30 cellular contexts compared by ENCODE assay signal in the genomic region with DNA sequence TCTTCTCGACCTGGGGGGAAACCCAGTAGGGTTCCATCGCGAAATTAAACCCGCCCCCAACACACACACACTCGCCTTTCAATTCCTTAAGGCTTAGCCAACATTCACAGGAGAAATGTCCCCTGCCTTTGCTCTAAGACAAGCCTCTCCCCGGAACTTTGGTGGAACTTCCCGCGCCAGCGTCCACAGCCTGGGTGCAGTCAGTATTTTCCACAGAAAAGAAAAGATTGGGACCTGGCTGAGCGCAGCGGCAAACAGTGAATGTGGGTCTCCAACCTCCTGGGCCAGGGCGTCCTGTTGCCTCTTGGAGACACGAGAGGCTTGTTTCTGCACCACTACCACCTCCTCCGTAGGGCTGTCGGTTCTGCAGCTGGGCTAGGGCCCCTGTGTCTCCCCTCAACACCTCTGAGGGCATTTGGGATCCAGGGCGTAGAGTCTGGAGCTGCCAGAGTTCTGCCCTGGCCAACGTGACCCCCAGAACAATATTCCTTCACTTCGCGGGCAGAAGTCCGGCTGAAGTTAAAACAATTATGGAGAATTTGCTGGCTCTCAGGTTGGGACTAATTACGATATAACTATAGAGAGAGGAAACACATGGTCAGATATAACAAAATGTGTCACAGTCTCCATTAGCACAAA. TPM values are rescaled to one million over a fixed set of nuclear protein-coding genes. Genes with fewer than 3 reads are reported as not detected.
DNase-seq lines count a peak whose midpoint lies in the region; ATAC-seq, FAIRE-seq and TF ChIP-seq lines count a peak whose summit lies in the region.
"Had no signal": no experiment of that assay in that cellular context is flagged by ENCODE, and none has a peak within 500 bp of the region (broad histone marks: within the 10 kb centered on the region; RNA-seq: fewer than 3 reads in every experiment).

No MANE protein-coding gene starts in this region.

- H3K9me3 ChIP-seq in CD4-positive, alpha-beta T cell (ENCODE audit: control insufficient read depth, low read length) = no peaks in the 10 kb centered on the region
- H3K9me3 ChIP-seq in body of pancreas (no peaks in the 10 kb centered on the region), MG63 (no peaks in the 10 kb centered on the region), WERI-Rb-1 (ENCODE audit: severe bottlenecking) (peaks cover 85% of the 10 kb centered on the region)
- H3K9me3 ChIP-seq: lower lobe of right lung, mucosa of descending colon, SJCRH30, upper lobe of right lung had no signal

- peaks cover 64% of the 10 kb centered on the region for H3K4me1 Mint-ChIP-seq in CD4-positive, alpha-beta T cell (ENCODE audit: low read depth)
- H3K4me1 Mint-ChIP-seq in nephron progenitor cell = peaks cover 40% of the 10 kb centered on the region

- H3K27me3 Mint-ChIP-seq in CD4-positive, alpha-beta T cell = peaks cover 82% of the 10 kb centered on the region
- peaks cover 99% of the 10 kb centered on the region for H3K27me3 Mint-ChIP-seq in nephron progenitor cell (ENCODE audit: low read depth, poor library complexity)

- no peaks in the 10 kb centered on the region for H3K36me3 ChIP-seq in body of pancreas (replicated peaks in 1 of 2; ENCODE audit: insufficient read depth in 1 of 2, low read depth in 2 of 2)
- no peaks in the 10 kb centered on the region for H3K36me3 ChIP-seq in MG63
- H3K36me3 ChIP-seq in WERI-Rb-1 = no peaks in the 10 kb centered on the region
- H3K36me3 ChIP-seq: cardiac muscle cell, lower lobe of right lung, SJCRH30, upper lobe of right lung had no signal

- CTCF ChIA-PET in CD4-positive, alpha-beta T cell (lab: Charles Lee) = no interaction called here

- H3K4me3 Mint-ChIP-seq in CD4-positive, alpha-beta T cell = peak overlapping the region; percentile 9
- peak overlapping the region; percentile 60 for H3K4me3 Mint-ChIP-seq in nephron progenitor cell

- intact Hi-C loops in CD4-positive, alpha-beta T cell (cut with DNase I, micrococcal nuclease) = no loop called here
- intact Hi-C loops in body of pancreas (cut with DNase I) = no loop called here

- WGBS in body of pancreas, 2 donors = 57 to 69% methylated on average over 21 of the region's 21 CpGs

- no peak for DNase-seq in CD4-positive, alpha-beta T cell
- DNase-seq in GM12892 (ENCODE audit: insufficient read length) (peak; percentile 8), body of pancreas (peak in 1 of 4 donors; percentile 22), nephron progenitor cell (no peak), DMS79 treated with DMSO at 0.1 percent for 48 hours (lab: John Stamatoyannopoulos, UW) (no peak), MG63 (no peak), WERI-Rb-1 (no peak)
- DNase-seq: activated CD4-positive, CD25-positive, alpha-beta regulatory T cell treated with anti-CD3 and anti-CD28 coated beads, Interleukin-2, amount 50 U/mL, for 72 hours; activated gamma-delta T cell treated with Interleukin-2 at 50 U/mL for 16 hours; cortex of kidney; glutamatergic neuron; GOT3; lower lobe of right lung; mucosa of descending colon; NCI-H146; NCI-H2171; nucleus accumbens; SJCRH30; stimulated activated CD4-positive, alpha-beta T cell treated with anti-CD3 and anti-CD28 coated beads, Interleukin-1b, Interleukin-23, amount 100 ng/mL, for 48 hours; upper lobe of right lung had no signal

- peaks cover 97% of the 10 kb centered on the region for H3K27me3 ChIP-seq in CD4-positive, alpha-beta T cell (ENCODE audit: control insufficient read depth, insufficient read depth, low read length)
- no peaks in the 10 kb centered on the region for H3K27me3 ChIP-seq in body of pancreas
- H3K27me3 ChIP-seq in MG63 = peaks cover 16% of the 10 kb centered on the region
- peaks cover 100% of the 10 kb centered on the region for H3K27me3 ChIP-seq in WERI-Rb-1 (ENCODE audit: insufficient read depth, low read depth, severe bottlenecking)

- no peak for FAIRE-seq in GM12892 (lab: Jason Lieb, UNC)
- FAIRE-seq: D721Med, endothelial cell of umbilical vein, RCC 7860 had no signal

- TF ChIP-seq POLR2A in GM12892 (IDR thresholded peaks at IDR 0.05; ENCODE audit: low read depth, low read length) (no peak), body of pancreas (IDR thresholded peaks at IDR 0.05) (no peak)

- TF ChIP-seq CTCF in CD4-positive, alpha-beta T cell (IDR thresholded peaks at IDR 0.05) = no peak
- no peak for TF ChIP-seq CTCF in body of pancreas (IDR thresholded peaks at IDR 0.05)
- TF ChIP-seq CTCF in nephron progenitor cell (IDR thresholded peaks at IDR 0.05) = no peak
- no peak for TF ChIP-seq CTCF in WERI-Rb-1 (IDR thresholded peaks at IDR 0.05; ENCODE audit: low read depth, low read length)

- no peak overlapping the region for H3K27ac ChIP-seq in CD4-positive, alpha-beta T cell (ENCODE audit: low read depth, low read length)
- H3K27ac ChIP-seq in body of pancreas (peak overlapping the region; percentile 4 to 91 (median 90)), WERI-Rb-1 (no peak overlapping the region)
- H3K27ac ChIP-seq: cardiac muscle cell, KMS-11, lower lobe of right lung, SJCRH30, skin epidermis, upper lobe of right lung had no signal

- peaks cover 30% of the 10 kb centered on the region for H3K4me1 ChIP-seq in body of pancreas
- H3K4me1 ChIP-seq: SJCRH30 had no signal

- no peaks in the 10 kb centered on the region for H3K36me3 Mint-ChIP-seq in CD4-positive, alpha-beta T cell (ENCODE audit: low read depth)
- H3K36me3 Mint-ChIP-seq in nephron progenitor cell (ENCODE audit: low read depth) = no peaks in the 10 kb centered on the region

- H3K4me3 ChIP-seq in body of pancreas (no peak overlapping the region), MG63 (no peak overlapping the region), WERI-Rb-1 (ENCODE audit: low read depth, low read length) (no peak overlapping the region)
- H3K4me3 ChIP-seq: cardiac muscle cell, lower lobe of right lung, mucosa of descending colon, SJCRH30, skin epidermis, upper lobe of right lung had no signal

- no peak overlapping the region for H3K27ac Mint-ChIP-seq in CD4-positive, alpha-beta T cell
- no peak overlapping the region for H3K27ac Mint-ChIP-seq in nephron progenitor cell

- no peak for ATAC-seq in CD4-positive, alpha-beta T cell (ENCODE audit: poor library complexity)
- ATAC-seq in body of pancreas = no peak
- no peak for ATAC-seq in GM18511 (IDR thresholded peaks at IDR 0.05; ENCODE audit: unreplicated experiment)
- ATAC-seq: lower lobe of right lung, mucosa of descending colon, upper lobe of right lung had no signal

- POLR2A ChIA-PET in CD4-positive, alpha-beta T cell (lab: Charles Lee) = interaction anchor here (1.1 kb wide), 1 partner anchor 14 kb away, joined by 3 read pairs; no protein-coding TSS in a partner anchor

- no peaks in the 10 kb centered on the region for H3K9me3 Mint-ChIP-seq in CD4-positive, alpha-beta T cell
- peaks cover 3% of the 10 kb centered on the region for H3K9me3 Mint-ChIP-seq in nephron progenitor cell

RNA-seq across cellular contexts. Expression of a gene that starts 3.3 kb away (rescaled TPM):
- total RNA-seq in CD4-positive, alpha-beta T cell = not detected
- 0.17 TPM for polyA plus RNA-seq in GM12892 (2012; ENCODE audit: missing spikeins)
- total RNA-seq in body of pancreas = 10 to 100 TPM in 1 of 2 donors, 1 to 10 TPM in 1; 6.5 to 25.1 TPM
- not detected in 2 replicates for total RNA-seq in MG63 (2014; rRNA removed; shearing (Covaris generic); ENCODE audit: low replicate concordance)
- total RNA-seq: cardiac muscle cell, endothelial cell of umbilical vein, HT1080, kidney epithelial cell, lower lobe of right lung, SJCRH30, subcutaneous adipose tissue, upper lobe of right lung had no signal
- polyA plus RNA-seq: cardiac muscle cell, endothelial cell of umbilical vein had no signal

RNA-seq across cellular contexts. Expression of a gene that starts 46.0 kb away (rescaled TPM):
- not detected for total RNA-seq in CD4-positive, alpha-beta T cell
- polyA plus RNA-seq in GM12892 (2012; ENCODE audit: missing spikeins) = not detected
- 1 to 10 TPM; 1.3 to 1.6 TPM for total RNA-seq in body of pancreas
- total RNA-seq in MG63 (2014; rRNA removed; shearing (Covaris generic); ENCODE audit: low replicate concordance) = 0.07 TPM in 1 of 2 replicates, not detected in the other
- total RNA-seq: cardiac muscle cell, endothelial cell of umbilical vein, HT1080, kidney epithelial cell, lower lobe of right lung, SJCRH30, subcutaneous adipose tissue, upper lobe of right lung had no signal
- polyA plus RNA-seq: cardiac muscle cell, endothelial cell of umbilical vein had no signal

Comparison
In these comparisons a context has a peak if more than half of its experiments do, and no peak if none do; other contexts are left out.
1. H3K27ac ChIP-seq: peak in body of pancreas (4 of 4); none in CD4-positive, alpha-beta T cell (single experiment) and WERI-Rb-1 (single experiment).